In genomic region chr7:139339025-139339424, GRCh38 we compare ENCODE assay signal across 12 cellular contexts. TPM values are rescaled to one million over a fixed set of nuclear protein-coding genes. Genes with fewer than 3 reads are reported as not detected.
DNase-seq lines count a peak whose midpoint lies in the region; ATAC-seq and TF ChIP-seq lines count a peak whose summit lies in the region.
"Had no signal": no experiment of that assay in that cellular context is flagged by ENCODE, and none has a peak within 500 bp of the region (broad histone marks: within the 10 kb centered on the region; RNA-seq: fewer than 3 reads in every experiment).

No MANE protein-coding gene starts in this region.

- H3K9me3 ChIP-seq in CD4-positive, alpha-beta T cell (ENCODE audit: control insufficient read depth, low read length): no peaks in the 10 kb centered on the region
- peaks cover 0 to 5% of the 10 kb centered on the region in 2 experiments; a peak in 1 of 4 replicates for H3K9me3 ChIP-seq in HCT116 (ENCODE audit: control insufficient read depth in 1 of 2, insufficient read depth in 1 of 2, low read depth in 1 of 2, low read length in 2 of 2)

- H3K4me2 ChIP-seq in HCT116 (ENCODE audit: low read length): peak overlapping the region; percentile 94

- H3K9me2 ChIP-seq in HCT116 (ENCODE audit: insufficient read depth): no peaks in the 10 kb centered on the region

- no peak overlapping the region for H2AFZ ChIP-seq in HCT116 (ENCODE audit: low read depth, low read length, poor library complexity, severe bottlenecking)

- no peak overlapping the region for H3K27ac ChIP-seq in CD4-positive, alpha-beta T cell (ENCODE audit: low read depth, low read length)
- peak overlapping the region; percentile 95; the same call in 1 of the 2 replicates for H3K27ac ChIP-seq in HCT116 (ENCODE audit: low read depth, low read length)
- no peak overlapping the region for H3K27ac ChIP-seq in substantia nigra (ENCODE audit: low read depth, low read length, poor library complexity, severe bottlenecking)

- peaks cover 38% of the 10 kb centered on the region for H3K4me1 Mint-ChIP-seq in CD4-positive, alpha-beta T cell (ENCODE audit: low read depth)
- peaks cover 22% of the 10 kb centered on the region for H3K4me1 Mint-ChIP-seq in activated T-helper 17 cell treated with anti-CD3 and anti-CD28 coated beads, Interleukin-2, amount 50 U/mL, for 72 hours
- peaks cover 26 to 28% of the 10 kb centered on the region in 2 donors for H3K4me1 Mint-ChIP-seq in natural killer cell treated with Interleukin-12 subunit alpha and Interleukin-12 subunit beta and Interleukin-15 and Interleukin-18, amount 100 ng/mL, for 72 hours (ENCODE audit: low read depth in 2 of 2)

- peak overlapping the region; percentile 99 for H3K27ac Mint-ChIP-seq in CD4-positive, alpha-beta T cell
- peak overlapping the region; percentile 100 for H3K27ac Mint-ChIP-seq in activated T-helper 17 cell treated with anti-CD3 and anti-CD28 coated beads, Interleukin-2, amount 50 U/mL, for 72 hours
- peak overlapping the region; percentile 99 to 100 for H3K27ac Mint-ChIP-seq in natural killer cell treated with Interleukin-12 subunit alpha and Interleukin-12 subunit beta and Interleukin-15 and Interleukin-18, amount 100 ng/mL, for 72 hours

- peaks cover 4% of the 10 kb centered on the region for H3K9me3 Mint-ChIP-seq in CD4-positive, alpha-beta T cell
- peaks cover 9% of the 10 kb centered on the region for H3K9me3 Mint-ChIP-seq in activated T-helper 17 cell treated with anti-CD3 and anti-CD28 coated beads, Interleukin-2, amount 50 U/mL, for 72 hours
- peaks cover 5% of the 10 kb centered on the region for H3K9me3 Mint-ChIP-seq in natural killer cell treated with Interleukin-12 subunit alpha and Interleukin-12 subunit beta and Interleukin-15 and Interleukin-18, amount 100 ng/mL, for 72 hours

- no peak for ATAC-seq in CD4-positive, alpha-beta T cell (ENCODE audit: poor library complexity)
- ATAC-seq in HCT116: no peak
- ATAC-seq in activated T-helper 17 cell treated with anti-CD3 and anti-CD28 coated beads, Interleukin-2, amount 50 U/mL, for 72 hours (replicated peaks): no peak
- no peak for ATAC-seq in natural killer cell treated with Interleukin-12 subunit alpha and Interleukin-12 subunit beta and Interleukin-15 and Interleukin-18, amount 100 ng/mL, for 72 hours

- intact Hi-C loops in CD4-positive, alpha-beta T cell (cut with DNase I, micrococcal nuclease): loop anchor here in 1 of 2 experiments (5.0 to 10.0 kb wide), 2 partner anchors 107 to 444 kb away; partner anchors contain the start of gene UBN2
- intact Hi-C loops in HCT116 (cut with micrococcal nuclease): no loop called here

- H3K4me3 ChIP-seq in HCT116 (replicated peaks in 1 of 2; ENCODE audit: low read depth in 1 of 2, low read length in 2 of 2): peak overlapping the region; percentile 78 to 90

- POLR2A ChIA-PET in CD4-positive, alpha-beta T cell (lab: Charles Lee): interaction anchor here (0.7 to 10.5 kb wide), 5 partner anchors 10 to 452 kb away, joined by 3 to 166 read pairs (median 5); partner anchors contain the start of gene LUC7L2
- POLR2A ChIA-PET in HCT116 (lab: Charles Lee): no interaction called here

- H4K20me1 ChIP-seq in HCT116 (ENCODE audit: insufficient read depth): no peaks in the 10 kb centered on the region

- TF ChIP-seq POLR2A in HCT116 (IDR thresholded peaks at IDR 0.05; ENCODE audit: borderline replicate concordance, extremely low read depth, insufficient read depth, insufficient read length): no peak

- H3K9ac ChIP-seq in HCT116 (ENCODE audit: low read length): no peak overlapping the region

- peaks cover 3 to 26% of the 10 kb centered on the region in 2 experiments; a peak in 3 of 4 replicates for H3K4me1 ChIP-seq in HCT116 (ENCODE audit: control insufficient read depth in 1 of 2, insufficient read depth in 2 of 2, low read length in 2 of 2)

- no peak for TF ChIP-seq CTCF in CD4-positive, alpha-beta T cell (IDR thresholded peaks at IDR 0.05)
- TF ChIP-seq CTCF in HCT116 (IDR thresholded peaks at IDR 0.05 in 2 of 3, conservative IDR thresholded peaks at IDR 0.05 in 1 of 3; ENCODE audit: borderline replicate concordance in 1 of 3, insufficient read depth in 1 of 3, low read depth in 2 of 3, low read length in 2 of 3): no peak

- H3K27me3 ChIP-seq in CD4-positive, alpha-beta T cell (ENCODE audit: control insufficient read depth, insufficient read depth, low read length): no peaks in the 10 kb centered on the region
- no peaks in the 10 kb centered on the region for H3K27me3 ChIP-seq in HCT116 (ENCODE audit: insufficient read depth, low read length)

- CTCF ChIA-PET in CD4-positive, alpha-beta T cell (lab: Charles Lee): interaction anchor here (0.7 to 1.6 kb wide), 2 partner anchors 54 to 95 kb away, joined by 4 to 5 read pairs; no protein-coding TSS in a partner anchor
- CTCF ChIA-PET in HCT116 (lab: Charles Lee): interaction anchor here (1.0 to 1.6 kb wide), 2 partner anchors 18 to 21 kb away, joined by 4 to 5 read pairs; partner anchors contain the start of gene LUC7L2

- RAD21 ChIA-PET in HCT116 (lab: Charles Lee; ENCODE audit: low non-redundant PET in 1 of 2, low total read pairs in 2 of 2, uncharacterized antibody in 2 of 2, unreplicated experiment in 2 of 2): no interaction called here

- no TSS peak for BruUV-seq in HCT116 (replicated peaks; lab: Mats Ljungman, UMichigan)

- H3K79me2 ChIP-seq in HCT116 (ENCODE audit: insufficient read depth, low read length): peaks cover 23% of the 10 kb centered on the region

- H3K27me3 Mint-ChIP-seq in CD4-positive, alpha-beta T cell: peaks cover 8% of the 10 kb centered on the region
- peaks cover 4% of the 10 kb centered on the region for H3K27me3 Mint-ChIP-seq in activated T-helper 17 cell treated with anti-CD3 and anti-CD28 coated beads, Interleukin-2, amount 50 U/mL, for 72 hours
- H3K27me3 Mint-ChIP-seq in natural killer cell treated with Interleukin-12 subunit alpha and Interleukin-12 subunit beta and Interleukin-15 and Interleukin-18, amount 100 ng/mL, for 72 hours: no peaks in the 10 kb centered on the region

- peak overlapping the region; percentile 94 for H3K4me3 Mint-ChIP-seq in CD4-positive, alpha-beta T cell
- peak overlapping the region; percentile 93 for H3K4me3 Mint-ChIP-seq in activated T-helper 17 cell treated with anti-CD3 and anti-CD28 coated beads, Interleukin-2, amount 50 U/mL, for 72 hours
- H3K4me3 Mint-ChIP-seq in natural killer cell treated with Interleukin-12 subunit alpha and Interleukin-12 subunit beta and Interleukin-15 and Interleukin-18, amount 100 ng/mL, for 72 hours: peak overlapping the region; percentile 86

- TF ChIP-seq RAD21 in HCT116 (IDR thresholded peaks at IDR 0.05; ENCODE audit: low read depth): no peak

- DNase-seq in CD4-positive, alpha-beta T cell: no peak
- DNase-seq in HCT116 (ENCODE audit: low read depth, low spot score) (no peak), substantia nigra (lab: John Stamatoyannopoulos, UW) (no peak), AML-193 (lab: John Stamatoyannopoulos, UW) (no peak), HCEC 1CT (no peak), T1000 (lab: John Stamatoyannopoulos, UW) (no peak)
- no peak for DNase-seq in natural killer cell treated with Interleukin-12 subunit alpha and Interleukin-12 subunit beta and Interleukin-15 and Interleukin-18, amount 100 ng/mL, for 72 hours (ENCODE audit: low spot score)
- DNase-seq: activated CD4-positive, alpha-beta T cell treated with anti-CD3 and anti-CD28 coated beads, Interleukin-2, amount 50 U/mL, for 48 hours; aorta; islet precursor cell; NCI-H2081 had no signal

- no peaks in the 10 kb centered on the region for H3K36me3 ChIP-seq in HCT116 (ENCODE audit: control insufficient read depth in 1 of 2, insufficient read depth in 2 of 2, low read length in 2 of 2)

- H3K36me3 Mint-ChIP-seq in CD4-positive, alpha-beta T cell (ENCODE audit: low read depth): peaks cover 27% of the 10 kb centered on the region
- peaks cover 25% of the 10 kb centered on the region for H3K36me3 Mint-ChIP-seq in activated T-helper 17 cell treated with anti-CD3 and anti-CD28 coated beads, Interleukin-2, amount 50 U/mL, for 72 hours (ENCODE audit: low read depth)
- H3K36me3 Mint-ChIP-seq in natural killer cell treated with Interleukin-12 subunit alpha and Interleukin-12 subunit beta and Interleukin-15 and Interleukin-18, amount 100 ng/mL, for 72 hours: peaks cover 13% of the 10 kb centered on the region

TF ChIP-seq in HCT116, 20 proteins besides CTCF, POLR2A, EP300 and RAD21 (continues in another document):
- TF ChIP-seq ZNF274 (IDR thresholded peaks at IDR 0.05; ENCODE audit: low read depth, low read length) (no peak), MAX (IDR thresholded peaks at IDR 0.05) (no peak), FOSL1 (IDR thresholded peaks at IDR 0.05; ENCODE audit: low read depth) (no peak), ZBTB33 (IDR thresholded peaks at IDR 0.05; ENCODE audit: extremely low read depth, insufficient replicate concordance, low read length) (no peak)

RNA-seq across cellular contexts. Expression of gene FMC1, which starts 2.1 kb away (rescaled TPM):
- total RNA-seq in CD4-positive, alpha-beta T cell: 1 to 10 TPM in 1 of 2 experiments, under 1 TPM in 1; 0.89 to 1.2 TPM
- total RNA-seq in HCT116 (2021; ENCODE audit: unreplicated experiment): 19.4 TPM
- polyA plus RNA-seq in HCT116 (2012): 22.2 and 26.8 TPM in 2 replicates
- 1 to 10 TPM; 3.0 to 6.7 TPM for total RNA-seq in activated T-helper 17 cell treated with anti-CD3 and anti-CD28 coated beads, Interleukin-2, amount 50 U/mL, for 72 hours
- total RNA-seq in natural killer cell treated with Interleukin-12 subunit alpha and Interleukin-12 subunit beta and Interleukin-15 and Interleukin-18, amount 100 ng/mL, for 72 hours: 1 to 10 TPM; 4.4 to 7.8 TPM

RNA-seq across cellular contexts. Expression of gene LUC7L2, which starts 20.7 kb away (rescaled TPM):
- total RNA-seq in CD4-positive, alpha-beta T cell: 100 to 1,000 TPM; 177 to 194 TPM
- total RNA-seq in HCT116 (2021; ENCODE audit: unreplicated experiment): 98.8 TPM
- 58.9 and 72.4 TPM in 2 replicates for polyA plus RNA-seq in HCT116 (2012)
- total RNA-seq in activated T-helper 17 cell treated with anti-CD3 and anti-CD28 coated beads, Interleukin-2, amount 50 U/mL, for 72 hours: 100 to 1,000 TPM; 115 to 130 TPM
- total RNA-seq in natural killer cell treated with Interleukin-12 subunit alpha and Interleukin-12 subunit beta and Interleukin-15 and Interleukin-18, amount 100 ng/mL, for 72 hours: 100 to 1,000 TPM; 115 to 176 TPM
